ENCODE assay signal across 18 cellular contexts in genomic region chr11:28702450-28702790, GRCh38.
DNase-seq lines count a peak whose midpoint lies in the region; ATAC-seq and TF ChIP-seq lines count a peak whose summit lies in the region.
"Had no signal": no experiment of that assay in that cellular context is flagged by ENCODE, and none has a peak within 500 bp of the region (broad histone marks: within the 10 kb centered on the region; RNA-seq: fewer than 3 reads in every experiment).

No MANE protein-coding gene starts in this region.

- peak overlapping the region; percentile 83 for H3K27ac ChIP-seq in ACC112 (ENCODE audit: low read depth, low read length)
- peak overlapping the region; percentile 90 for H3K27ac ChIP-seq in RWPE2 (ENCODE audit: poor library complexity, severe bottlenecking)
- no peak overlapping the region for H3K27ac ChIP-seq in uterus
- H3K27ac ChIP-seq: BLaER1 treated with 17β-estradiol and CSF1 and Interleukin-3, amounts not matched to agents 10 nM and 100 nM; HL-60 had no signal

- H3K4me1 Mint-ChIP-seq in HFFc6 (ENCODE audit: low read depth) = peaks cover 82% of the 10 kb centered on the region
- H3K4me1 Mint-ChIP-seq: CD8-positive, alpha-beta memory T cell had no signal

- intact Hi-C loops in uterus (cut with DNase I; ENCODE audit: low total_unique reads) = no loop called here

- H3K4me3 Mint-ChIP-seq in HFFc6 = peak overlapping the region; percentile 20; the same call in 1 of the 2 replicates
- H3K4me3 Mint-ChIP-seq: CD8-positive, alpha-beta memory T cell; H9 had no signal

- H3K4me3 ChIP-seq in ACC112 (ENCODE audit: low read depth, low read length) (peak overlapping the region; percentile 65), RWPE2 (ENCODE audit: severe bottlenecking) (peak overlapping the region; percentile 5), fibroblast of the aortic adventitia (ENCODE audit: low read depth, low read length) (no peak overlapping the region), uterus (no peak overlapping the region)
- H3K4me3 ChIP-seq: BLaER1 treated with 17β-estradiol and CSF1 and Interleukin-3, amounts not matched to agents 10 nM and 100 nM had no signal

- H3K4me1 ChIP-seq in ACC112 (ENCODE audit: control insufficient read depth, insufficient read depth, low read length, unreplicated experiment) = peaks cover 38% of the 10 kb centered on the region
- peaks cover 25% of the 10 kb centered on the region for H3K4me1 ChIP-seq in RWPE2 (ENCODE audit: insufficient read depth, poor library complexity, severe bottlenecking)
- no peaks in the 10 kb centered on the region for H3K4me1 ChIP-seq in uterus
- H3K4me1 ChIP-seq: BLaER1 treated with 17β-estradiol and CSF1 and Interleukin-3, amounts not matched to agents 10 nM and 100 nM had no signal

- no peaks in the 10 kb centered on the region for H3K9me3 Mint-ChIP-seq in HFFc6
- H3K9me3 Mint-ChIP-seq: H9 had no signal

- H3K27ac Mint-ChIP-seq in HFFc6 = peak overlapping the region; percentile 20; the same call in 1 of the 2 replicates
- H3K27ac Mint-ChIP-seq: CD8-positive, alpha-beta memory T cell; H9 had no signal

- TF ChIP-seq POLR2A in uterus (IDR thresholded peaks at IDR 0.05) = no peak

- H3K36me3 Mint-ChIP-seq in HFFc6 (ENCODE audit: low read depth) = peaks cover 8% of the 10 kb centered on the region; the same call in 1 of the 2 replicates
- H3K36me3 Mint-ChIP-seq: CD8-positive, alpha-beta memory T cell had no signal

- peaks cover 4% of the 10 kb centered on the region for H3K9me3 ChIP-seq in RWPE2 (ENCODE audit: severe bottlenecking)
- no peaks in the 10 kb centered on the region for H3K9me3 ChIP-seq in uterus
- H3K9me3 ChIP-seq: BLaER1 treated with 17β-estradiol and CSF1 and Interleukin-3, amounts not matched to agents 10 nM and 100 nM had no signal

- ATAC-seq in RWPE2 (ENCODE audit: low read depth) = peak; percentile 73
- ATAC-seq in GM21360 (IDR thresholded peaks at IDR 0.05; ENCODE audit: unreplicated experiment) = no peak
- ATAC-seq in HG02763 (IDR thresholded peaks at IDR 0.05; ENCODE audit: unreplicated experiment) = no peak

- TF ChIP-seq CTCF in HFFc6 (IDR thresholded peaks at IDR 0.05) (no peak), RWPE2 (IDR thresholded peaks at IDR 0.05; ENCODE audit: poor library complexity, severe bottlenecking) (no peak), fibroblast of the aortic adventitia (IDR thresholded peaks at IDR 0.05; ENCODE audit: insufficient read depth, low read length) (no peak), uterus (IDR thresholded peaks at IDR 0.05) (no peak)

- H2AFZ ChIP-seq in ACC112 (ENCODE audit: low read length, unreplicated experiment) = peak overlapping the region; percentile 11

- no peaks in the 10 kb centered on the region for H3K27me3 Mint-ChIP-seq in HFFc6 (ENCODE audit: insufficient read depth)
- H3K27me3 Mint-ChIP-seq: CD8-positive, alpha-beta memory T cell had no signal

- H3K36me3 ChIP-seq in ACC112 (ENCODE audit: insufficient read depth, low read length) = no peaks in the 10 kb centered on the region
- H3K36me3 ChIP-seq in RWPE2 (ENCODE audit: low read depth) = no peaks in the 10 kb centered on the region
- H3K36me3 ChIP-seq in uterus = no peaks in the 10 kb centered on the region
- H3K36me3 ChIP-seq: BLaER1 treated with 17β-estradiol and CSF1 and Interleukin-3, amounts not matched to agents 10 nM and 100 nM had no signal

- DNase-seq in HFFc6 = no peak
- DNase-seq in RWPE2 (ENCODE audit: low spot score) = no peak
- peak; percentile 23 for DNase-seq in fibroblast of the aortic adventitia (ENCODE audit: low read depth)
- DNase-seq in uterus = no peak
- DNase-seq in cerebellar nuclear complex (lab: John Stamatoyannopoulos, UW) = no peak
- DNase-seq: CD8-positive, alpha-beta memory T cell; DMS 273 treated with DMSO at 0.1 percent for 48 hours; H9; NCI-H1092; NCI-H146; NCI-H2081; NCI-H524; SHP77 treated with DMSO at 0.1 percent for 48 hours had no signal

- peaks cover 25% of the 10 kb centered on the region for H3K79me2 ChIP-seq in ACC112 (ENCODE audit: control insufficient read depth, insufficient read depth, low read length, unreplicated experiment)

- H3K27me3 ChIP-seq in ACC112 (ENCODE audit: insufficient read depth, low read length) (no peaks in the 10 kb centered on the region), RWPE2 (ENCODE audit: insufficient read depth, poor library complexity, severe bottlenecking) (no peaks in the 10 kb centered on the region), uterus (no peaks in the 10 kb centered on the region)

Comparison
In these comparisons a context has a peak if more than half of its experiments do, and no peak if none do; other contexts are left out.
1. H3K27ac ChIP-seq: peak in ACC112 (single experiment) and RWPE2 (single experiment); none in uterus (0 of 2).
2. H3K4me3 ChIP-seq: peak in ACC112 (single experiment) and RWPE2 (single experiment); none in fibroblast of the aortic adventitia (single experiment) and uterus (0 of 2).